ENCODE assay signal across 8 cellular contexts in the genomic region with DNA sequence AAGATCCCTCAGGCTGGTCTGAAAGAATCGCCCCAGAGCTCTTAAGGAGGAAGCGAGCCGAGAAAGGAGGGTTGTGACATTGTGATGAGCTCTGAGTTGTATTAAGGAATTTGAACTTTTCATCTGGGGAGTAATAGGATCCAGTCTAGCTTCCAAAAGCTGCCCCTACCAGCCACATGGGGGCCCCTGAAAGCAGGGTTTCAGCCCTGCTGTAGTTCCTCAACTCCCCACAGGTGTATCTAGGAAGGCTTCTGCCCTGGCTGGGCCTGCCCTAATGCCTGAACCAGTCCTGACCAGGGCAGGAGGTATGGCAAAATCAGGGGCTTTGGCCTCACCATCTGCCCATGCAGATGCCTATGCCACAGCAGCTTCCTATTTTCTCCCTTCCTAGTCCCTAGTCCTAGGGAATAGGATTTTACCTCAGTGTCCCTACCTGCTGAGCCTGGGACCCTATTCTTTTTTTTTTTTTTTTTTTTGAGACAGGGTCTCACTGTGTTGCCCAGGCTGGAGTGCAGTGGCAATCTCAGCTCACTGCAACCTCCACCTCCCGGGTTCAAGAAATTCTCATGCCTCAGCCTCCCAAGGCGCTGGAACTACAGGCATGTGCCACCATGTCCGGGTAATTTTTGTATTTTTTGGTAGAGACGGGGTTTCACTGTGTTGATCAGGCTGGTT. TPM values are rescaled to one million over a fixed set of nuclear protein-coding genes. Genes with fewer than 3 reads are reported as not detected.
DNase-seq lines count a peak whose midpoint lies in the region; ATAC-seq, FAIRE-seq and TF ChIP-seq lines count a peak whose summit lies in the region.

No MANE protein-coding gene starts in this region.

- H3K4me1 ChIP-seq in adipocyte (ENCODE audit: control insufficient read depth, insufficient read depth, low read length) (no peaks in the 10 kb centered on the region), tibial artery (no peaks in the 10 kb centered on the region)

- POLR2A ChIA-PET in BJ (lab: Charles Lee): interaction anchor here (0.5 kb wide), 1 partner anchor 110 kb away, joined by 3 read pairs; no protein-coding TSS in a partner anchor

- ATAC-seq in HG03354 (IDR thresholded peaks at IDR 0.05; ENCODE audit: poor library complexity, severe bottlenecking, unreplicated experiment) (peak; percentile 68), HG03378 (IDR thresholded peaks at IDR 0.05; ENCODE audit: unreplicated experiment) (no peak)

- FAIRE-seq in GM12891 (lab: Jason Lieb, UNC): peak; percentile 41

- no peak overlapping the region for H3K27ac ChIP-seq in tibial artery

- no peak for DNase-seq in BJ (ENCODE audit: low read depth)
- DNase-seq in GM12891 (ENCODE audit: insufficient read length, low spot score): peak; percentile 63
- DNase-seq in RPMI8226: peak; percentile 89
- DNase-seq in adipocyte (ENCODE audit: low read depth): peak; percentile 50
- DNase-seq in kidney glomerular epithelial cell (lab: John Stamatoyannopoulos, UW): peak; percentile 37
- no peak for DNase-seq in tibial artery

- H3K27me3 ChIP-seq in BJ (ENCODE audit: control insufficient read depth, insufficient read depth, low read length) (no peaks in the 10 kb centered on the region), adipocyte (replicated peaks; ENCODE audit: control insufficient read depth, insufficient read depth, low read length) (no peaks in the 10 kb centered on the region), tibial artery (no peaks in the 10 kb centered on the region)

- TF ChIP-seq POLR2A in GM12891 (IDR thresholded peaks at IDR 0.05; ENCODE audit: low read depth, low read length): no peak

- TF ChIP-seq CTCF in BJ (IDR thresholded peaks at IDR 0.05; ENCODE audit: insufficient read depth, low read depth, low read length) (peak; percentile 72), tibial artery (IDR thresholded peaks at IDR 0.05) (peak; percentile 26 to 35)

- intact Hi-C loops in tibial artery (cut with DNase I; ENCODE audit: low total_unique reads): loop anchor here (5.0 kb wide), 1 partner anchor 194 kb away; no protein-coding TSS in a partner anchor

- CTCF ChIA-PET in BJ (lab: Yijun Ruan, JAX): interaction anchor here (0.6 to 3.3 kb wide), 12 partner anchors 10 to 192 kb away, joined by 3 to 23 read pairs (median 4); a partner anchor contains a TSS

- H3K9ac ChIP-seq in adipocyte (ENCODE audit: low read length): no peak overlapping the region

- H3K36me3 ChIP-seq in BJ (ENCODE audit: control insufficient read depth, insufficient read depth, low read length) (peaks cover 8% of the 10 kb centered on the region), adipocyte (ENCODE audit: control insufficient read depth, insufficient read depth, low read length, severe bottlenecking) (peaks cover 21% of the 10 kb centered on the region), tibial artery (peaks cover 28 to 38% (median 29%) of the 10 kb centered on the region in 3 donors)

- H3K9me3 ChIP-seq in adipocyte (ENCODE audit: control insufficient read depth, low read length) (no peaks in the 10 kb centered on the region), tibial artery (no peaks in the 10 kb centered on the region)

- H3K4me3 ChIP-seq in BJ (ENCODE audit: low read depth, low read length) (no peak overlapping the region), adipocyte (ENCODE audit: low read length) (no peak overlapping the region), tibial artery (no peak overlapping the region)

TF ChIP-seq in GM12891, 5 proteins besides CTCF, POLR2A, EP300 and RAD21:
- TF ChIP-seq POLR2AphosphoS5 (IDR thresholded peaks at IDR 0.05; ENCODE audit: low read depth, low read length) (no peak), PAX5 (IDR thresholded peaks at IDR 0.05; ENCODE audit: insufficient read depth, low read length, severe bottlenecking) (no peak), SPI1 (IDR thresholded peaks at IDR 0.05; ENCODE audit: low read depth, low read length) (no peak), POU2F2 (IDR thresholded peaks at IDR 0.05; ENCODE audit: low read depth, low read length) (no peak), TAF1 (IDR thresholded peaks at IDR 0.05; ENCODE audit: low read depth, low read length) (no peak)

RNA-seq across cellular contexts. Expression of a gene that starts 5.0 kb away (rescaled TPM):
- polyA plus RNA-seq in BJ (2011; rRNA removed): 23.5 and 37.2 TPM in 2 replicates
- 27.8 and 34.7 TPM in 2 replicates for polyA minus RNA-seq in BJ (2011; rRNA and poly(A)+ RNA removed)
- 10.6 TPM for polyA plus RNA-seq in GM12891 (2012; ENCODE audit: low read depth, missing spikeins)

RNA-seq across cellular contexts. Expression of a gene that starts 14.0 kb away (rescaled TPM):
- 10.0 and 11.2 TPM in 2 replicates for polyA plus RNA-seq in BJ (2011; rRNA removed)
- 5.7 and 5.8 TPM in 2 replicates for polyA minus RNA-seq in BJ (2011; rRNA and poly(A)+ RNA removed)
- polyA plus RNA-seq in GM12891 (2012; ENCODE audit: low read depth, missing spikeins): 0.06 TPM

Comparison
In these comparisons a context has a peak if more than half of its experiments do, and no peak if none do; other contexts are left out.
1. DNase-seq: peak in GM12891 (single experiment), RPMI8226 (single experiment), adipocyte (single experiment) and kidney glomerular epithelial cell (single experiment); none in BJ (single experiment) and tibial artery (0 of 2).